12 cellular contexts compared by ENCODE assay signal in the genomic region with DNA sequence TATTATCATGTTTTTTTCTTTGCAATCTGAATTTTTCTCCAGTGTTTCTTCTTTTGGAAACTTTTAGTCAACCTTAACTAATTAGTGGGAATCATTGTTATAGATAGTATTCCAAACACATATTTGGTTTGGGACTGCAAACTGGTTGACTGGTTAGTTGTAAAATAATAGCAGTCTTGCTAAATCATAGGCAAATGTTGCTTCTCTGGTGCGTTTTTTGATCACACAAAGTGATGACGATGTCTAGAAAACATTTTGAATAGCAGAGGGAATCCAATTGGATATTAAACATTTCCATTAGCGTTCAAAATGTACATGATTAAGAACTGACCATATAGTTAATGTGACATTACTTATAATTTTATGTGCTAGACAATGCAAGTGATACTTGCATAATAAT. TPM values are rescaled to one million over a fixed set of nuclear protein-coding genes. Genes with fewer than 3 reads are reported as not detected.
DNase-seq lines count a peak whose midpoint lies in the region; ATAC-seq and TF ChIP-seq lines count a peak whose summit lies in the region.
"Had no signal": no experiment of that assay in that cellular context is flagged by ENCODE, and none has a peak within 500 bp of the region (broad histone marks: within the 10 kb centered on the region; RNA-seq: fewer than 3 reads in every experiment).

No MANE protein-coding gene starts in this region.

- intact Hi-C loops in adrenal gland (cut with DNase I) (no loop called here), natural killer cell (cut with micrococcal nuclease) (no loop called here)

- H3K27ac ChIP-seq in DND-41 (ENCODE audit: low read length), result no peak overlapping the region
- peak overlapping the region in 3 of 5 donors; percentile 23 to 95 (median 83) for H3K27ac ChIP-seq in adrenal gland
- H3K27ac ChIP-seq in skeletal muscle tissue (ENCODE audit: low read depth, low read length), result peak overlapping the region; percentile 15

- H3K9me3 ChIP-seq in DND-41 (ENCODE audit: insufficient read depth, low read length, severe bottlenecking), result no peaks in the 10 kb centered on the region
- no peaks in the 10 kb centered on the region for H3K9me3 ChIP-seq in adrenal gland (replicated peaks in 1 of 3)
- no peaks in the 10 kb centered on the region for H3K9me3 ChIP-seq in skeletal muscle tissue (ENCODE audit: control insufficient read depth in 3 of 3, low read length in 3 of 3)
- H3K9me3 ChIP-seq: mucosa of descending colon had no signal

- DNase-seq in DND-41, result no peak
- DNase-seq in adrenal gland, result no peak
- no peak for DNase-seq in fibroblast of pulmonary artery (ENCODE audit: low read depth)
- no peak for DNase-seq in natural killer cell
- DNase-seq: activated T-cell treated with anti-CD3 and anti-CD28 coated beads, Interleukin-2, amount 50 U/mL, for 24 hours; C1 segment of cervical spinal cord; mucosa of descending colon; NCI-H1694 treated with DMSO at 0.1 percent for 48 hours; NCI-H524 had no signal

- H3K36me3 Mint-ChIP-seq in natural killer cell, result no peaks in the 10 kb centered on the region

- WGBS in adrenal gland, 4 donors, result 62 to 70% (median 64%) methylated on average over 3 of the region's 3 CpGs

- H3K4me3 Mint-ChIP-seq in natural killer cell, result no peak overlapping the region
- H3K4me3 Mint-ChIP-seq: activated T-cell treated with anti-CD3 and anti-CD28 coated beads, Interleukin-2, amount 50 U/mL, for 24 hours had no signal

- H3K27me3 Mint-ChIP-seq in natural killer cell (ENCODE audit: low read depth in 2 of 2), result no peaks in the 10 kb centered on the region
- H3K27me3 Mint-ChIP-seq: activated T-cell treated with anti-CD3 and anti-CD28 coated beads, Interleukin-2, amount 50 U/mL, for 24 hours had no signal

- H3K36me3 ChIP-seq in DND-41 (ENCODE audit: insufficient read depth, low read length) (no peaks in the 10 kb centered on the region), adrenal gland (replicated peaks in 1 of 2) (peaks cover 0 to 16% of the 10 kb centered on the region in 2 donors), skeletal muscle tissue (ENCODE audit: control insufficient read depth in 3 of 3, insufficient read depth in 3 of 3, low read length in 3 of 3) (peaks cover 0 to 8% (median 6%) of the 10 kb centered on the region in 3 donors)

- H3K4me2 ChIP-seq in DND-41 (ENCODE audit: insufficient read depth, low read length), result peak overlapping the region; percentile 20

- H3K4me1 Mint-ChIP-seq in natural killer cell, result peaks cover 23 to 32% of the 10 kb centered on the region in 2 donors

- TF ChIP-seq POLR2A in adrenal gland (IDR thresholded peaks at IDR 0.05), result no peak

- no peak overlapping the region for H3K27ac Mint-ChIP-seq in natural killer cell
- H3K27ac Mint-ChIP-seq: activated T-cell treated with anti-CD3 and anti-CD28 coated beads, Interleukin-2, amount 50 U/mL, for 24 hours had no signal

- no peaks in the 10 kb centered on the region for H3K9me3 Mint-ChIP-seq in natural killer cell
- H3K9me3 Mint-ChIP-seq: activated T-cell treated with anti-CD3 and anti-CD28 coated beads, Interleukin-2, amount 50 U/mL, for 24 hours had no signal

- H3K27me3 ChIP-seq in DND-41 (ENCODE audit: insufficient read depth, low read length, poor library complexity) (no peaks in the 10 kb centered on the region), adrenal gland (no peaks in the 10 kb centered on the region), skeletal muscle tissue (ENCODE audit: control insufficient read depth in 3 of 3, insufficient read depth in 3 of 3, low read length in 3 of 3) (no peaks in the 10 kb centered on the region)

- ATAC-seq in DND-41 (ENCODE audit: insufficient read depth, low read depth) (no peak), HG03571 (IDR thresholded peaks at IDR 0.05; ENCODE audit: unreplicated experiment) (no peak), HG02973 (IDR thresholded peaks at IDR 0.05; ENCODE audit: unreplicated experiment) (no peak), natural killer cell (no peak)
- ATAC-seq: mucosa of descending colon had no signal

- TF ChIP-seq CTCF in DND-41 (IDR thresholded peaks at IDR 0.05; ENCODE audit: borderline replicate concordance, extremely low read depth, low read length, poor library complexity, severe bottlenecking) (no peak), adrenal gland (IDR thresholded peaks at IDR 0.05) (no peak), fibroblast of pulmonary artery (IDR thresholded peaks at IDR 0.05; ENCODE audit: low read length, missing control alignments) (no peak), natural killer cell (IDR thresholded peaks at IDR 0.05) (no peak)

- peaks cover 30% of the 10 kb centered on the region for H3K79me2 ChIP-seq in DND-41 (ENCODE audit: insufficient read depth, low read length)

- H4K20me1 ChIP-seq in DND-41 (ENCODE audit: insufficient read depth, low read length), result no peaks in the 10 kb centered on the region

- no peak overlapping the region for H3K9ac ChIP-seq in DND-41 (ENCODE audit: low read depth, low read length)
- peak overlapping the region; percentile 1 to 72 (median 27) for H3K9ac ChIP-seq in skeletal muscle tissue (ENCODE audit: low read depth in 1 of 3, low read length in 3 of 3)

- H2AFZ ChIP-seq in DND-41 (ENCODE audit: low read depth, low read length), result no peak overlapping the region

- H3K4me3 ChIP-seq in DND-41 (ENCODE audit: low read depth in 1 of 2, low read length in 2 of 2), result no peak overlapping the region
- peak overlapping the region in 1 of 4 donors; percentile 81 for H3K4me3 ChIP-seq in adrenal gland
- peak overlapping the region; percentile 82 for H3K4me3 ChIP-seq in fibroblast of pulmonary artery (replicated peaks; ENCODE audit: low read depth, low read length)
- H3K4me3 ChIP-seq in skeletal muscle tissue (ENCODE audit: low read length in 3 of 3), result peak overlapping the region; percentile 37 to 96 (median 42)
- H3K4me3 ChIP-seq: mucosa of descending colon had no signal

- H3K4me1 ChIP-seq in DND-41 (ENCODE audit: insufficient read depth, low read length) (peaks cover 35% of the 10 kb centered on the region), adrenal gland (replicated peaks in 1 of 2) (peaks cover 7 to 51% of the 10 kb centered on the region in 2 donors), skeletal muscle tissue (ENCODE audit: control insufficient read depth in 3 of 3, insufficient read depth in 3 of 3, low read length in 3 of 3) (peaks cover 6 to 17% (median 11%) of the 10 kb centered on the region in 3 donors)

RNA-seq across cellular contexts. Expression of a gene that starts 4.5 kb away (rescaled TPM):
- total RNA-seq in adrenal gland, result 100 to 1,000 TPM in 2 of 8 donors, 10 to 100 TPM in 6; 31.8 to 182 (median 68.8) TPM
- polyA plus RNA-seq in adrenal gland, result 100 to 1,000 TPM in 1 of 3 donors, 10 to 100 TPM in 2; 32.1 to 165 (median 41.8) TPM
- total RNA-seq in skeletal muscle tissue, result 53.8 TPM
- 10 to 100 TPM; 26.8 to 30.7 (median 28.2) TPM for total RNA-seq in natural killer cell

RNA-seq across cellular contexts. Expression of a gene that starts 30.4 kb away (rescaled TPM):
- total RNA-seq in adrenal gland (100 to 1,000 TPM in 4 of 8 donors, 10 to 100 TPM in 4; 65.8 to 169 (median 108) TPM), skeletal muscle tissue (124 TPM), natural killer cell (100 to 1,000 TPM; 247 to 285 (median 249) TPM)
- 100 to 1,000 TPM in 1 of 3 donors, 10 to 100 TPM in 2; 37.3 to 177 (median 59.2) TPM for polyA plus RNA-seq in adrenal gland

RNA-seq across cellular contexts. Expression of a gene that starts 36.5 kb away (rescaled TPM):
- total RNA-seq in adrenal gland, result 10 to 100 TPM; 13.8 to 53.4 (median 35.2) TPM
- 10 to 100 TPM; 10.6 to 15.8 (median 14.8) TPM for polyA plus RNA-seq in adrenal gland
- total RNA-seq in skeletal muscle tissue, result 1.6 TPM
- total RNA-seq in natural killer cell, result not detected

Comparison
In these comparisons a context has a peak if more than half of its experiments do, and no peak if none do; other contexts are left out.
1. H3K4me3 ChIP-seq: peak in fibroblast of pulmonary artery (single experiment) and skeletal muscle tissue (3 of 3); none in DND-41 (0 of 2).